In genomic region chrX:106036716-106037115, GRCh38 we compare ENCODE assay signal across 41 cellular contexts. TPM values are rescaled to one million over a fixed set of nuclear protein-coding genes. Genes with fewer than 3 reads are reported as not detected.
"Had no signal": no experiment of that assay in that cellular context is flagged by ENCODE, and none has a peak within 500 bp of the region (broad histone marks: within the 10 kb centered on the region; RNA-seq: fewer than 3 reads in every experiment).

No MANE protein-coding gene starts in this region.

- H3K4me3 Mint-ChIP-seq: activated B cell treated with CpG ODN at 0.5 μM for 24 hours; activated CD4-positive, alpha-beta memory T cell treated with anti-CD3 and anti-CD28 coated beads for 36 hours; activated CD4-positive, alpha-beta T cell treated with anti-CD3 and anti-CD28 coated beads, Interleukin-2, amount 10 ng/mL, durations not matched to agents 24 days and 14 days; activated CD8-positive, alpha-beta T cell treated with anti-CD3 and anti-CD28 coated beads for 36 hours; activated naive CD4-positive, alpha-beta T cell treated with anti-CD3 and anti-CD28 coated beads for 36 hours; activated naive CD8-positive, alpha-beta T cell treated with anti-CD3 and anti-CD28 coated beads for 36 hours; activated T-cell treated with anti-CD3 and anti-CD28 coated beads, Interleukin-2, amount 50 U/mL, for 4 hours; activated T-cell treated with anti-CD3 and anti-CD28 coated beads, Interleukin-2, amount 50 U/mL, for 72 hours; activated T-helper 1 cell treated with anti-CD3 and anti-CD28 coated beads, Interleukin-12 subunit alpha, Interleukin-12 subunit beta, Interleukin-2, Interleukin-4 antibody, amounts not matched to agents 30 ng/mL and 10 ng/mL and 1 ng/mL, durations not matched to agents 14 hours and 24 hours and 36 hours; activated T-helper 17 cell treated with anti-CD3 and anti-CD28 coated beads, Interleukin-2, amount 50 U/mL, for 72 hours; central memory CD8-positive, alpha-beta T cell; T-helper 1 cell treated with Interleukin-12 subunit alpha and Interleukin-12 subunit beta and Interleukin-4 antibody, amounts not matched to agents 30 μg/mL and 1 μg/mL, for 36 hours; T-helper 2 cell treated with Interferon-gamma antibody and Interleukin-4, amounts not matched to agents 5 μg/mL and 100 μg/mL, for 36 hours had no signal

- H3K27me3 ChIP-seq: body of pancreas, brain microvascular endothelial cell, cardiac muscle cell had no signal

- H3K4me3 ChIP-seq: adrenal gland, body of pancreas, breast epithelium, cardiac muscle cell had no signal

- ATAC-seq: activated CD8-positive, alpha-beta T cell treated with anti-CD3 and anti-CD28 coated beads for 36 hours; activated naive CD4-positive, alpha-beta T cell treated with anti-CD3 and anti-CD28 coated beads, Interleukin-2, amount 50 U/mL, for 72 hours; activated T-cell treated with anti-CD3 and anti-CD28 coated beads, Interleukin-2, amount 50 U/mL, for 4 hours; activated T-cell treated with anti-CD3 and anti-CD28 coated beads, Interleukin-2, amount 50 U/mL, for 72 hours; activated T-helper 17 cell treated with anti-CD3 and anti-CD28 coated beads, Interleukin-2, amount 50 U/mL, for 72 hours; body of pancreas had no signal

- H3K4me1 ChIP-seq: adrenal gland, breast epithelium had no signal

- H3K27ac ChIP-seq: adrenal gland, body of pancreas, brain microvascular endothelial cell, breast epithelium, cardiac muscle cell, VCaP had no signal

- H3K4me1 Mint-ChIP-seq: activated B cell treated with CpG ODN at 0.5 μM for 24 hours; activated CD4-positive, alpha-beta T cell treated with anti-CD3 and anti-CD28 coated beads, Interleukin-2, amount 10 ng/mL, durations not matched to agents 24 days and 14 days; activated naive CD8-positive, alpha-beta T cell treated with anti-CD3 and anti-CD28 coated beads for 36 hours; activated T-helper 17 cell treated with anti-CD3 and anti-CD28 coated beads, Interleukin-2, amount 50 U/mL, for 72 hours; central memory CD8-positive, alpha-beta T cell had no signal

- H3K9me3 Mint-ChIP-seq: activated CD4-positive, alpha-beta memory T cell treated with anti-CD3 and anti-CD28 coated beads for 36 hours; activated CD4-positive, alpha-beta T cell treated with anti-CD3 and anti-CD28 coated beads, Interleukin-2, amount 10 ng/mL, durations not matched to agents 24 days and 14 days; activated CD8-positive, alpha-beta T cell treated with anti-CD3 and anti-CD28 coated beads for 36 hours; activated naive CD4-positive, alpha-beta T cell treated with anti-CD3 and anti-CD28 coated beads for 36 hours; activated naive CD8-positive, alpha-beta T cell treated with anti-CD3 and anti-CD28 coated beads for 36 hours; activated T-cell treated with anti-CD3 and anti-CD28 coated beads, Interleukin-2, amount 50 U/mL, for 4 hours; activated T-helper 1 cell treated with anti-CD3 and anti-CD28 coated beads, Interleukin-12 subunit alpha, Interleukin-12 subunit beta, Interleukin-2, Interleukin-4 antibody, amounts not matched to agents 30 ng/mL and 10 ng/mL and 1 ng/mL, durations not matched to agents 14 hours and 24 hours and 36 hours; activated T-helper 17 cell treated with anti-CD3 and anti-CD28 coated beads, Interleukin-2, amount 50 U/mL, for 72 hours; central memory CD8-positive, alpha-beta T cell; T-helper 1 cell treated with Interleukin-12 subunit alpha and Interleukin-12 subunit beta and Interleukin-4 antibody, amounts not matched to agents 30 μg/mL and 1 μg/mL, for 36 hours; T-helper 2 cell treated with Interferon-gamma antibody and Interleukin-4, amounts not matched to agents 5 μg/mL and 100 μg/mL, for 36 hours had no signal

- FAIRE-seq: TTC549 had no signal

- H3K36me3 ChIP-seq: adrenal gland, brain microvascular endothelial cell, breast epithelium, cardiac muscle cell had no signal

- H3K27ac Mint-ChIP-seq: activated B cell treated with CpG ODN at 0.5 μM for 24 hours; activated CD4-positive, alpha-beta memory T cell treated with anti-CD3 and anti-CD28 coated beads for 36 hours; activated CD4-positive, alpha-beta T cell treated with anti-CD3 and anti-CD28 coated beads, Interleukin-2, amount 10 ng/mL, durations not matched to agents 24 days and 14 days; activated CD8-positive, alpha-beta T cell treated with anti-CD3 and anti-CD28 coated beads for 36 hours; activated naive CD4-positive, alpha-beta T cell treated with anti-CD3 and anti-CD28 coated beads for 36 hours; activated naive CD4-positive, alpha-beta T cell treated with anti-CD3 and anti-CD28 coated beads, Interleukin-2, amount 50 U/mL, for 72 hours; activated naive CD8-positive, alpha-beta T cell treated with anti-CD3 and anti-CD28 coated beads for 36 hours; activated T-cell treated with anti-CD3 and anti-CD28 coated beads, Interleukin-2, amount 50 U/mL, for 72 hours; activated T-helper 1 cell treated with anti-CD3 and anti-CD28 coated beads, Interleukin-12 subunit alpha, Interleukin-12 subunit beta, Interleukin-2, Interleukin-4 antibody, amounts not matched to agents 30 ng/mL and 10 ng/mL and 1 ng/mL, durations not matched to agents 14 hours and 24 hours and 36 hours; activated T-helper 17 cell treated with anti-CD3 and anti-CD28 coated beads, Interleukin-2, amount 50 U/mL, for 72 hours; T-helper 1 cell treated with Interleukin-12 subunit alpha and Interleukin-12 subunit beta and Interleukin-4 antibody, amounts not matched to agents 30 μg/mL and 1 μg/mL, for 36 hours; T-helper 2 cell treated with Interferon-gamma antibody and Interleukin-4, amounts not matched to agents 5 μg/mL and 100 μg/mL, for 36 hours had no signal

- H3K36me3 Mint-ChIP-seq: activated CD4-positive, alpha-beta memory T cell treated with anti-CD3 and anti-CD28 coated beads for 36 hours; activated naive CD4-positive, alpha-beta T cell treated with anti-CD3 and anti-CD28 coated beads, Interleukin-2, amount 50 U/mL, for 72 hours; activated naive CD8-positive, alpha-beta T cell treated with anti-CD3 and anti-CD28 coated beads for 36 hours had no signal

- DNase-seq: activated B cell treated with CpG ODN at 0.5 μM for 24 hours; activated CD4-positive, alpha-beta memory T cell treated with anti-CD3 and anti-CD28 coated beads for 36 hours; activated CD4-positive, alpha-beta T cell treated with anti-CD3 and anti-CD28 coated beads for 4 hours; activated CD4-positive, alpha-beta T cell treated with anti-CD3 and anti-CD28 coated beads, Interleukin-2, amount 10 ng/mL, durations not matched to agents 24 days and 14 days; activated CD4-positive, alpha-beta T cell treated with anti-CD3 and anti-CD28 coated beads, Interleukin-2, amount 50 U/mL, for 1 hour; activated CD4-positive, alpha-beta T cell treated with anti-CD3 and anti-CD28 coated beads, Interleukin-2, amount 50 U/mL, for 4 hours; activated CD4-positive, CD25-positive, alpha-beta regulatory T cell treated with anti-CD3 and anti-CD28 coated beads, Interleukin-2, amount 50 U/mL, for 72 hours; activated CD8-positive, alpha-beta memory T cell treated with anti-CD3 and anti-CD28 coated beads, Interleukin-2, amount 50 U/mL, for 4 hours; activated CD8-positive, alpha-beta T cell treated with anti-CD3 and anti-CD28 coated beads for 36 hours; activated effector memory CD4-positive, alpha-beta T cell treated with anti-CD3 and anti-CD28 coated beads, Interleukin-2, amount 50 U/mL, for 16 hours; activated gamma-delta T cell treated with Interleukin-2 at 50 U/mL for 16 hours; activated naive CD4-positive, alpha-beta T cell; activated naive CD4-positive, alpha-beta T cell treated with anti-CD3 and anti-CD28 coated beads for 36 hours; activated naive CD4-positive, alpha-beta T cell treated with anti-CD3 and anti-CD28 coated beads, Interleukin-2, amount 50 U/mL, for 16 hours; activated naive CD8-positive, alpha-beta T cell treated with anti-CD3 and anti-CD28 coated beads for 36 hours; activated T-cell treated with anti-CD3 and anti-CD28 coated beads for 4 hours; activated T-cell treated with anti-CD3 and anti-CD28 coated beads, Interleukin-2, amount 50 U/mL, for 1 hour; activated T-cell treated with anti-CD3 and anti-CD28 coated beads, Interleukin-2, amount 50 U/mL, for 4 hours; activated T-cell treated with anti-CD3 and anti-CD28 coated beads, Interleukin-2, amount 50 U/mL, for 72 hours; adrenal gland; amniotic stem cell; aorta; body of pancreas; brain microvascular endothelial cell; caudate nucleus; cerebellar nuclear complex; T-helper 1 cell; T-helper 2 cell; T-helper 9 cell had no signal

- H3K27me3 Mint-ChIP-seq: activated B cell treated with CpG ODN at 0.5 μM for 24 hours; activated CD4-positive, alpha-beta memory T cell treated with anti-CD3 and anti-CD28 coated beads for 36 hours; activated CD4-positive, alpha-beta T cell treated with anti-CD3 and anti-CD28 coated beads, Interleukin-2, amount 10 ng/mL, durations not matched to agents 24 days and 14 days; activated CD8-positive, alpha-beta T cell treated with anti-CD3 and anti-CD28 coated beads for 36 hours; activated naive CD8-positive, alpha-beta T cell treated with anti-CD3 and anti-CD28 coated beads for 36 hours; activated T-helper 17 cell treated with anti-CD3 and anti-CD28 coated beads, Interleukin-2, amount 50 U/mL, for 72 hours; central memory CD8-positive, alpha-beta T cell had no signal

- H3K9me3 ChIP-seq: adrenal gland, body of pancreas, breast epithelium had no signal

RNA-seq across cellular contexts. Expression of gene SERPINA7, which starts 1.8 kb away (rescaled TPM):
- total RNA-seq: activated B cell treated with CpG ODN at 0.5 μM for 24 hours; activated CD4-positive, alpha-beta memory T cell treated with anti-CD3 and anti-CD28 coated beads for 36 hours; activated CD4-positive, alpha-beta T cell treated with anti-CD3 and anti-CD28 coated beads, Interleukin-2, amount 10 ng/mL, durations not matched to agents 24 days and 14 days; activated CD8-positive, alpha-beta memory T cell treated with anti-CD3 and anti-CD28 coated beads for 36 hours; activated CD8-positive, alpha-beta T cell treated with anti-CD3 and anti-CD28 coated beads for 36 hours; activated naive CD4-positive, alpha-beta T cell treated with anti-CD3 and anti-CD28 coated beads for 36 hours; activated naive CD4-positive, alpha-beta T cell treated with anti-CD3 and anti-CD28 coated beads, Interleukin-2, amount 50 U/mL, for 72 hours; activated naive CD8-positive, alpha-beta T cell treated with anti-CD3 and anti-CD28 coated beads for 36 hours; activated T-cell treated with anti-CD3 and anti-CD28 coated beads, Interleukin-2, amount 50 U/mL, for 4 hours; activated T-cell treated with anti-CD3 and anti-CD28 coated beads, Interleukin-2, amount 50 U/mL, for 72 hours; activated T-helper 1 cell treated with anti-CD3 and anti-CD28 coated beads, Interleukin-12 subunit alpha, Interleukin-12 subunit beta, Interleukin-2, Interleukin-4 antibody, amounts not matched to agents 30 ng/mL and 10 ng/mL and 1 ng/mL, durations not matched to agents 14 hours and 24 hours and 36 hours; activated T-helper 17 cell treated with anti-CD3 and anti-CD28 coated beads, Interleukin-2, amount 50 U/mL, for 72 hours; aorta; body of pancreas; breast epithelium; cardiac muscle cell; chondrocyte had no signal
- polyA plus RNA-seq: aorta, cardiac muscle cell had no signal
